11 cellular contexts compared by ENCODE assay signal in genomic region chr16:58339452-58339938, GRCh38. TPM values are rescaled to one million over a fixed set of nuclear protein-coding genes. Genes with fewer than 3 reads are reported as not detected.
DNase-seq lines count a peak whose midpoint lies in the region; ATAC-seq and TF ChIP-seq lines count a peak whose summit lies in the region.
"Had no signal": no experiment of that assay in that cellular context is flagged by ENCODE, and none has a peak within 500 bp of the region (broad histone marks: within the 10 kb centered on the region; RNA-seq: fewer than 3 reads in every experiment).

No MANE protein-coding gene starts in this region.

- H3K27ac Mint-ChIP-seq in nephron progenitor cell, result no peak overlapping the region

- DNase-seq in AG08395 (ENCODE audit: low spot score) (peak; percentile 35), H7 (peak; percentile 51), WERI-Rb-1 (peak; percentile 28), right cardiac atrium (no peak), NOMO-1 treated with dmso at 0.1 percent for 144 hours (lab: John Stamatoyannopoulos, UW; ENCODE audit: unreplicated experiment) (no peak), nephron progenitor cell (no peak)
- DNase-seq: lower lobe of right lung; NCI-H1092; stimulated activated CD4-positive, alpha-beta T cell treated with anti-CD3 and anti-CD28 coated beads, Interleukin-4, amount 100 ng/mL, for 24 hours had no signal

- intact Hi-C loops in right cardiac atrium (cut with DNase I), result loop anchor here in 3 of 4 donors (5.0 to 10.0 kb wide), 2 partner anchors 148 to 325 kb away; no protein-coding TSS in a partner anchor

- H3K9me3 Mint-ChIP-seq in nephron progenitor cell, result no peaks in the 10 kb centered on the region

- H3K4me3 ChIP-seq in H7 (ENCODE audit: insufficient read depth, low read depth, low read length) (no peak overlapping the region), WERI-Rb-1 (ENCODE audit: low read depth, low read length) (no peak overlapping the region), right cardiac atrium (ENCODE audit: low read length) (no peak overlapping the region)
- H3K4me3 ChIP-seq: lower lobe of right lung had no signal

- TF ChIP-seq CTCF in WERI-Rb-1 (IDR thresholded peaks at IDR 0.05; ENCODE audit: low read depth, low read length) (peak; percentile 40), nephron progenitor cell (IDR thresholded peaks at IDR 0.05) (no peak)

- H3K27ac ChIP-seq in WERI-Rb-1, result no peak overlapping the region
- H3K27ac ChIP-seq in right cardiac atrium (ENCODE audit: low read length), result peak overlapping the region; percentile 5
- H3K27ac ChIP-seq: lower lobe of right lung had no signal

- no peaks in the 10 kb centered on the region for H3K4me1 ChIP-seq in right cardiac atrium (ENCODE audit: control insufficient read depth, insufficient read depth, low read length)

- H3K9me3 ChIP-seq in WERI-Rb-1 (ENCODE audit: severe bottlenecking), result no peaks in the 10 kb centered on the region
- no peaks in the 10 kb centered on the region for H3K9me3 ChIP-seq in right cardiac atrium (ENCODE audit: control insufficient read depth, low read length)
- H3K9me3 ChIP-seq: lower lobe of right lung had no signal

- H3K36me3 ChIP-seq in H7 (replicated peaks; ENCODE audit: control insufficient read depth, insufficient read depth, low read length) (no peaks in the 10 kb centered on the region), WERI-Rb-1 (no peaks in the 10 kb centered on the region)
- H3K36me3 ChIP-seq: lower lobe of right lung had no signal

- peaks cover 13% of the 10 kb centered on the region for H3K27me3 Mint-ChIP-seq in nephron progenitor cell (ENCODE audit: low read depth, poor library complexity)

- H3K4me3 Mint-ChIP-seq in nephron progenitor cell, result no peak overlapping the region

- H3K36me3 Mint-ChIP-seq in nephron progenitor cell (ENCODE audit: low read depth), result no peaks in the 10 kb centered on the region

- H3K27me3 ChIP-seq in H7 (ENCODE audit: control insufficient read depth, insufficient read depth, low read length) (no peaks in the 10 kb centered on the region), WERI-Rb-1 (ENCODE audit: insufficient read depth, low read depth, severe bottlenecking) (no peaks in the 10 kb centered on the region), right cardiac atrium (ENCODE audit: control insufficient read depth, insufficient read depth) (no peaks in the 10 kb centered on the region)

- 36% methylated on average over 5 of the region's 5 CpGs for WGBS in right cardiac atrium

- peaks cover 6% of the 10 kb centered on the region for H3K4me1 Mint-ChIP-seq in nephron progenitor cell

- ATAC-seq in right cardiac atrium (peak; percentile 55 to 73), HG02973 (IDR thresholded peaks at IDR 0.05; ENCODE audit: unreplicated experiment) (no peak), HG02885 (IDR thresholded peaks at IDR 0.05; ENCODE audit: poor library complexity, unreplicated experiment) (no peak)
- ATAC-seq: lower lobe of right lung had no signal

RNA-seq across cellular contexts. Expression of gene PRSS54, which starts 44.7 kb away (rescaled TPM):
- total RNA-seq in H7 (2014; rRNA removed; shearing (Covaris generic)), result not detected in 2 replicates
- not detected for total RNA-seq in right cardiac atrium
- not detected for polyA plus RNA-seq in right cardiac atrium
- total RNA-seq: lower lobe of right lung had no signal

RNA-seq across cellular contexts. Expression of gene GINS3, which starts 52.8 kb away (rescaled TPM):
- total RNA-seq in H7 (2014; rRNA removed; shearing (Covaris generic)), result 13.0 and 13.4 TPM in 2 replicates
- total RNA-seq in right cardiac atrium, result 1 to 10 TPM; 6.3 to 8.0 (median 6.7) TPM
- polyA plus RNA-seq in right cardiac atrium, result 6.5 TPM

Comparison
In these comparisons a context has a peak if more than half of its experiments do, and no peak if none do; other contexts are left out.
1. DNase-seq: peak in AG08395 (single experiment), H7 (single experiment) and WERI-Rb-1 (single experiment); none in right cardiac atrium (0 of 3), NOMO-1 treated with dmso at 0.1 percent for 144 hours (single experiment) and nephron progenitor cell (single experiment).
2. ATAC-seq: peak in right cardiac atrium (2 of 2); none in HG02973 (single experiment) and HG02885 (single experiment).